10 cellular contexts compared by ENCODE assay signal in the genomic region with DNA sequence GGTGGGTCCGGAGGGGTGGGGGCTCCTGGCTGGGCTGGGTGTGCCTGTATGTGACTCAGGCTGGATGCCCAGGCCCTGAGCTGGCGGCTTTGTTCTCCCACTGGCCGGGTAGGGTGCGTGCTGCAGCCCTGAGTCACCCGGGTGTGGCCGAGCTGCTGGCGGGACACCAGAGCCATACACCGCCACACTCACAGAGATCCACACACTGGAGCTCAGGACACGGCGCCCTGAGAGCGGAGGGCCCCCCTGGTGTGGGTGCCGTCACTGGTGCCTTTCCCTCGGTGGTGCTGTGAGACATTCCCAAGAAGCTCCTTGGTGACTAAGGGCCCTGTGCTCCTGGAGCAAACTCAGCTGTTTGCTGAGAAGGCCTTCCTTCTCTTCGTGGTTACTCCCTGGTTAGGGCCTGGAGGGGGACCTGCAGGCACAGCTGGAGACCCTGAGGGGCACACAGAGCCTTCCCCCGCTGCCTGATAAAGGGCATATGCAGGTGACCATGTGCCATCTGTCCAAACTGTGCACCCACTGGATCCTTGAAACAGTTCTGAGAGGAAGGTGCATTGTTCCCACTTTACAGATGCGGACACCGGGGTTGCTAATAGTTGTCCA. TPM values are rescaled to one million over a fixed set of nuclear protein-coding genes. Genes with fewer than 3 reads are reported as not detected.
A peak's percentile ranks its signal among the peaks of the same experiment; 100 is the strongest.
DNase-seq lines count a peak whose midpoint lies in the region; ATAC-seq and TF ChIP-seq lines count a peak whose summit lies in the region.
"Had no signal": no experiment of that assay in that cellular context is flagged by ENCODE, and none has a peak within 500 bp of the region (broad histone marks: within the 10 kb centered on the region; RNA-seq: fewer than 3 reads in every experiment).

No MANE protein-coding gene starts in this region.

- no peak overlapping the region for H3K18ac ChIP-seq in mesendoderm (ENCODE audit: low read length)

- no peak overlapping the region for H3K4ac ChIP-seq in mesendoderm (ENCODE audit: low read depth, low read length)

- no peak overlapping the region for H4K8ac ChIP-seq in mesendoderm (ENCODE audit: low read depth, low read length)

- no CpG with 5 or more reads among the region's 17 CpGs for WGBS in mesendoderm (ENCODE audit: extremely low coverage, insufficient coverage, low lambda C conversion rate)

- H3K36me3 Mint-ChIP-seq in GM23338 (ENCODE audit: low read depth): no peaks in the 10 kb centered on the region

- H3K4me1 Mint-ChIP-seq in GM23338: peaks cover 33% of the 10 kb centered on the region

- H3K79me1 ChIP-seq in mesendoderm (ENCODE audit: low read length): no peaks in the 10 kb centered on the region

- H2AFZ ChIP-seq in ACC112 (ENCODE audit: low read length, unreplicated experiment): no peak overlapping the region
- no peak overlapping the region for H2AFZ ChIP-seq in GM23338
- H2AFZ ChIP-seq: parathyroid adenoma had no signal

- no peaks in the 10 kb centered on the region for H3F3A ChIP-seq in GM23338 (replicated peaks; ENCODE audit: low read depth)

- H3K4me3 Mint-ChIP-seq in GM23338: no peak overlapping the region

- H4K20me1 ChIP-seq in GM23338 (replicated peaks; ENCODE audit: insufficient read depth): no peaks in the 10 kb centered on the region

- H3K36me3 ChIP-seq in ACC112 (ENCODE audit: insufficient read depth, low read length) (no peaks in the 10 kb centered on the region), mesendoderm (ENCODE audit: control insufficient read depth, insufficient read depth, low read length) (no peaks in the 10 kb centered on the region), GM23338 (ENCODE audit: insufficient read depth) (no peaks in the 10 kb centered on the region)

- H3K9ac ChIP-seq in mesendoderm (ENCODE audit: low read length): no peak overlapping the region
- H3K9ac ChIP-seq: parathyroid adenoma had no signal

- H3K79me2 ChIP-seq in ACC112 (ENCODE audit: control insufficient read depth, insufficient read depth, low read length, unreplicated experiment): peaks cover 8% of the 10 kb centered on the region
- H3K79me2 ChIP-seq in mesendoderm (ENCODE audit: control insufficient read depth, insufficient read depth, low read length): no peaks in the 10 kb centered on the region
- H3K79me2 ChIP-seq in GM23338 (replicated peaks; ENCODE audit: insufficient read depth): no peaks in the 10 kb centered on the region
- H3K79me2 ChIP-seq: parathyroid adenoma had no signal

- H3K27ac Mint-ChIP-seq in GM23338: no peak overlapping the region

- H2BK120ac ChIP-seq in mesendoderm (ENCODE audit: low read depth, low read length): no peak overlapping the region

- peak; percentile 100 for DNase-seq in LoVo (ENCODE audit: low spot score)
- peak; percentile 73 to 95 for DNase-seq in dermis microvascular lymphatic vessel endothelial cell (ENCODE audit: low read depth in 2 of 2)
- peak; percentile 73 for DNase-seq in mesendoderm
- no peak for DNase-seq in GM23338 (ENCODE audit: low spot score)
- no peak for DNase-seq in NCI-H1092 (lab: John Stamatoyannopoulos, UW)
- no peak for DNase-seq in NCI-H1105 (lab: John Stamatoyannopoulos, UW)

- H2BK5ac ChIP-seq in mesendoderm (ENCODE audit: low read length): no peak overlapping the region

- H4K5ac ChIP-seq in mesendoderm (ENCODE audit: low read length): no peak overlapping the region

- H2BK15ac ChIP-seq in mesendoderm (replicated peaks; ENCODE audit: low read depth): no peak overlapping the region

- H3K56ac ChIP-seq in mesendoderm (ENCODE audit: low read length): peak overlapping the region; percentile 59

- TF ChIP-seq CTCF in GM23338 (conservative IDR thresholded peaks at IDR 0.05; ENCODE audit: low read depth in 2 of 2): no peak

- H3K4me1 ChIP-seq in ACC112 (ENCODE audit: control insufficient read depth, insufficient read depth, low read length, unreplicated experiment) (peaks cover 63% of the 10 kb centered on the region), mesendoderm (ENCODE audit: control insufficient read depth, low read depth, low read length) (peaks cover 2% of the 10 kb centered on the region), GM23338 (ENCODE audit: insufficient read depth) (peaks cover 4% of the 10 kb centered on the region; the same call in 1 of the 2 replicates)
- H3K4me1 ChIP-seq: parathyroid adenoma had no signal

- no peaks in the 10 kb centered on the region for H3K27me3 ChIP-seq in ACC112 (ENCODE audit: insufficient read depth, low read length)
- H3K27me3 ChIP-seq in mesendoderm (ENCODE audit: insufficient read depth, low read length, poor library complexity): no peaks in the 10 kb centered on the region
- H3K27me3 ChIP-seq in GM23338 (ENCODE audit: insufficient read depth): no peaks in the 10 kb centered on the region

- H3K4me2 ChIP-seq in mesendoderm (ENCODE audit: low read length): no peak overlapping the region
- no peak overlapping the region for H3K4me2 ChIP-seq in GM23338

- ATAC-seq in GM23338 (no peak), GM18867 (IDR thresholded peaks at IDR 0.05; ENCODE audit: unreplicated experiment) (no peak)

- H3K27me3 Mint-ChIP-seq in GM23338 (ENCODE audit: insufficient read depth, low read depth, poor library complexity): peaks cover 6% of the 10 kb centered on the region

- H3K4me3 ChIP-seq in ACC112 (ENCODE audit: low read depth, low read length) (no peak overlapping the region), mesendoderm (ENCODE audit: low read length) (no peak overlapping the region), GM23338 (no peak overlapping the region)

- no peaks in the 10 kb centered on the region; the same call in 2 of the 3 replicates for H3K9me3 Mint-ChIP-seq in GM23338

- no peak overlapping the region for H2AK5ac ChIP-seq in mesendoderm (ENCODE audit: low read length)

- H3K9me2 ChIP-seq in GM23338 (ENCODE audit: insufficient read depth): no peaks in the 10 kb centered on the region

- H3K27ac ChIP-seq in ACC112 (ENCODE audit: low read depth, low read length) (peak overlapping the region; percentile 99), mesendoderm (ENCODE audit: low read depth, low read length) (no peak overlapping the region), GM23338 (ENCODE audit: low read depth) (no peak overlapping the region)
- H3K27ac ChIP-seq: parathyroid adenoma had no signal

- H3K23ac ChIP-seq in mesendoderm (ENCODE audit: low read length): no peak overlapping the region

TF ChIP-seq in GM23338, 12 proteins besides CTCF, POLR2A, EP300 and RAD21 (continues in another document):
- TF ChIP-seq REST (IDR thresholded peaks at IDR 0.05; ENCODE audit: unreplicated experiment) (no peak), POLR2AphosphoS5 (IDR thresholded peaks at IDR 0.05; ENCODE audit: low read depth) (no peak)

RNA-seq across cellular contexts. Expression of gene KRT80, which starts 44.3 kb away (rescaled TPM):
- total RNA-seq in dermis microvascular lymphatic vessel endothelial cell: 0.13 and 0.39 TPM in 2 replicates
- polyA plus RNA-seq in mesendoderm (2013, experiment 1 of 2): 0.21 TPM
- polyA plus RNA-seq in mesendoderm (2013, experiment 2 of 2): 0.24 TPM
- not detected in 2 replicates for total RNA-seq in GM23338 (2014; rRNA removed; shearing (Covaris generic))
- not detected in 2 replicates for polyA plus RNA-seq in GM23338 (2016; fragmentation: Nextera tagmentation; extraction: Ambion mirVana)
- total RNA-seq: T-helper 2 cell treated with Interferon-gamma antibody and Interleukin-4, amounts not matched to agents 100 ng/mL and 5 ng/mL, for 36 hours had no signal

Comparison
In these comparisons a context has a peak if more than half of its experiments do, and no peak if none do; other contexts are left out.
1. DNase-seq: peak in LoVo (single experiment), dermis microvascular lymphatic vessel endothelial cell (2 of 2) and mesendoderm (single experiment); none in GM23338 (single experiment), NCI-H1092 (single experiment) and NCI-H1105 (single experiment).